In genomic region chr12:76275511-76276093, GRCh38 we compare ENCODE assay signal across 17 cellular contexts.
DNase-seq lines count a peak whose midpoint lies in the region; ATAC-seq, FAIRE-seq and TF ChIP-seq lines count a peak whose summit lies in the region.
"Had no signal": no experiment of that assay in that cellular context is flagged by ENCODE, and none has a peak within 500 bp of the region (broad histone marks: within the 10 kb centered on the region; RNA-seq: fewer than 3 reads in every experiment).

No MANE protein-coding gene starts in this region.

- no peaks in the 10 kb centered on the region for H3K9me3 ChIP-seq in SJSA1 (replicated peaks)
- H3K9me3 ChIP-seq in endothelial cell of umbilical vein (replicated peaks; ENCODE audit: control insufficient read depth, insufficient read depth, low read length), result no peaks in the 10 kb centered on the region

- dilution Hi-C loops in endothelial cell of umbilical vein (cut with MboI; ENCODE audit: extremely low pct_ligation_motif_present, low sequenced_read_pairs), result no loop called here

- no peaks in the 10 kb centered on the region for H4K20me1 ChIP-seq in endothelial cell of umbilical vein (replicated peaks; ENCODE audit: control insufficient read depth, extremely low read depth, insufficient read depth, low read length)

- no peak for TF ChIP-seq POLR2A in endothelial cell of umbilical vein (IDR thresholded peaks at IDR 0.05; ENCODE audit: low read depth, low read length)

- H3K4me2 ChIP-seq in endothelial cell of umbilical vein (ENCODE audit: insufficient read depth, low read length), result peak overlapping the region; percentile 33
- H3K4me2 ChIP-seq: PC-9 had no signal

- no TSS peak for BruUV-seq in endothelial cell of umbilical vein (replicated peaks; lab: Mats Ljungman, UMichigan)

- H3K4me1 ChIP-seq in SJSA1 (replicated peaks) (peaks cover 48% of the 10 kb centered on the region), endothelial cell of umbilical vein (ENCODE audit: control insufficient read depth, extremely low read depth, insufficient read depth, low read length) (peaks cover 45% of the 10 kb centered on the region)

- POLR2A ChIA-PET in endothelial cell of umbilical vein (lab: Charles Lee), result interaction anchor here (1.5 kb wide), 1 partner anchor 33 kb away, joined by 4 read pairs; no protein-coding TSS in a partner anchor

- ATAC-seq in HG02970 (IDR thresholded peaks at IDR 0.05; ENCODE audit: low FRiP score, unreplicated experiment) (no peak), GM19395 (IDR thresholded peaks at IDR 0.05; ENCODE audit: unreplicated experiment) (no peak)
- ATAC-seq: CD8-positive, alpha-beta T cell had no signal

- TF ChIP-seq CTCF in endothelial cell of umbilical vein (IDR thresholded peaks at IDR 0.05; ENCODE audit: extremely low read depth in 1 of 2, insufficient read depth in 1 of 2, low read depth in 1 of 2, low read length in 2 of 2), result no peak

- intact Hi-C loops in endothelial cell of umbilical vein (cut with micrococcal nuclease), result loop anchor here (1.0 to 2.0 kb wide), 4 partner anchors 9 to 191 kb away; partner anchors contain the start of gene NAP1L1

- no peaks in the 10 kb centered on the region for H3K36me3 ChIP-seq in SJSA1
- H3K36me3 ChIP-seq in endothelial cell of umbilical vein (ENCODE audit: control insufficient read depth in 2 of 2, extremely low read depth in 1 of 2, insufficient read depth in 2 of 2, low read length in 2 of 2), result peaks cover 0 to 5% of the 10 kb centered on the region in 2 experiments

- no peaks in the 10 kb centered on the region for H3K9me1 ChIP-seq in endothelial cell of umbilical vein (replicated peaks; ENCODE audit: control insufficient read depth, extremely low read depth, insufficient read depth, low read length)

- FAIRE-seq in endothelial cell of umbilical vein (lab: Jason Lieb, UNC), result peak; percentile 56

- H3K79me2 ChIP-seq in endothelial cell of umbilical vein (ENCODE audit: control insufficient read depth, insufficient read depth, low read length), result peaks cover 79% of the 10 kb centered on the region

- peak; percentile 4 for DNase-seq in CD1c-positive myeloid dendritic cell (ENCODE audit: extremely low spot score)
- DNase-seq in Kasumi-1 (lab: John Stamatoyannopoulos, UW), result peak; percentile 35 to 64
- DNase-seq in SJSA1 (ENCODE audit: low read depth in 1 of 2, low spot score in 2 of 2), result no peak
- peak; percentile 36 for DNase-seq in endothelial cell of umbilical vein (ENCODE audit: low read depth, low spot score)
- no peak for DNase-seq in SHP77 (lab: John Stamatoyannopoulos, UW)
- DNase-seq in midbrain (lab: John Stamatoyannopoulos, UW), result no peak
- DNase-seq: activated CD4-positive, alpha-beta T cell treated with anti-CD3 and anti-CD28 coated beads, Interleukin-2, amount 10 ng/mL, durations not matched to agents 7 days and 5 days; activated naive CD4-positive, alpha-beta T cell; CD8-positive, alpha-beta T cell; DMS79; head of caudate nucleus; left ventricle myocardium superior; NCI-H2171 treated with DMSO at 0.1 percent for 48 hours; PC-9; stimulated activated CD8-positive, alpha-beta memory T cell treated with anti-CD3 and anti-CD28 coated beads, Interleukin-4, amount 100 ng/mL, for 48 hours had no signal

- H2AFZ ChIP-seq in endothelial cell of umbilical vein (ENCODE audit: low read depth, low read length), result no peak overlapping the region
- H2AFZ ChIP-seq: PC-9 had no signal

- peak overlapping the region; percentile 37 for H3K9ac ChIP-seq in endothelial cell of umbilical vein (replicated peaks; ENCODE audit: extremely low read depth, insufficient read depth, low read length)

- CTCF ChIA-PET in endothelial cell of umbilical vein (lab: Charles Lee), result interaction anchor here (0.9 to 1.7 kb wide), 5 partner anchors 9 to 147 kb away, joined by 3 to 6 read pairs (median 3); no protein-coding TSS in a partner anchor

- H3K4me3 ChIP-seq in SJSA1 (no peak overlapping the region), endothelial cell of umbilical vein (replicated peaks in 1 of 3; ENCODE audit: insufficient read depth in 1 of 3, low read depth in 1 of 3, low read length in 3 of 3) (no peak overlapping the region)
- H3K4me3 ChIP-seq: PC-9 had no signal

- H3K27ac ChIP-seq in SJSA1 (peak overlapping the region; percentile 17), endothelial cell of umbilical vein (ENCODE audit: insufficient read depth, low read depth, low read length) (peak overlapping the region; percentile 87)
- H3K27ac ChIP-seq: PC-9 had no signal

- H3K27me3 ChIP-seq in SJSA1 (replicated peaks), result no peaks in the 10 kb centered on the region
- H3K27me3 ChIP-seq in endothelial cell of umbilical vein (ENCODE audit: control insufficient read depth in 2 of 2, insufficient read depth in 2 of 2, low read length in 2 of 2), result no peaks in the 10 kb centered on the region

TF ChIP-seq in endothelial cell of umbilical vein, 7 proteins besides CTCF, POLR2A, EP300 and RAD21:
- peak; percentile 6 for TF ChIP-seq POLR2AphosphoS5 (IDR thresholded peaks at IDR 0.05; ENCODE audit: insufficient read depth, low read depth, low read length)
- no peak for TF ChIP-seq GATA2 (IDR thresholded peaks at IDR 0.05; ENCODE audit: insufficient read depth, insufficient read length, low read depth, low read length)
- TF ChIP-seq MAX (IDR thresholded peaks at IDR 0.05; ENCODE audit: insufficient read depth, insufficient read length), result no peak
- no peak for TF ChIP-seq MYC (IDR thresholded peaks at IDR 0.05; ENCODE audit: low read depth, low read length)

Comparison
In these comparisons a context has a peak if more than half of its experiments do, and no peak if none do; other contexts are left out.
1. DNase-seq: peak in CD1c-positive myeloid dendritic cell (single experiment), Kasumi-1 (2 of 2) and endothelial cell of umbilical vein (single experiment); none in SJSA1 (0 of 2), SHP77 (0 of 2) and midbrain (single experiment).